23 cellular contexts compared by ENCODE assay signal in genomic region chr19:1109032-1109541, GRCh38. TPM values are rescaled to one million over a fixed set of nuclear protein-coding genes. Genes with fewer than 3 reads are reported as not detected.
DNase-seq lines count a peak whose midpoint lies in the region; ATAC-seq, FAIRE-seq and TF ChIP-seq lines count a peak whose summit lies in the region.
"Had no signal": no experiment of that assay in that cellular context is flagged by ENCODE, and none has a peak within 500 bp of the region (broad histone marks: within the 10 kb centered on the region; RNA-seq: fewer than 3 reads in every experiment).

No MANE protein-coding gene starts in this region.

- H2AFZ ChIP-seq in mammary epithelial cell (ENCODE audit: low read depth, low read length) (no peak overlapping the region), GM23248 (no peak overlapping the region), K562 (ENCODE audit: low read depth, low read length) (no peak overlapping the region)

- H3K27ac ChIP-seq in mammary epithelial cell (ENCODE audit: insufficient read depth, low read depth, low read length) (no peak overlapping the region), GM23248 (no peak overlapping the region), K562 (ENCODE audit: extremely low read depth, low read depth, low read length) (no peak overlapping the region), gastrocnemius medialis (peak overlapping the region in 3 of 4 donors; percentile 40 to 62 (median 48))
- H3K27ac ChIP-seq: KMS-11, SJSA1 had no signal

- dilution Hi-C loops in mammary epithelial cell (cut with HindIII; ENCODE audit: low sequenced_read_pairs), result no loop called here

- no peak overlapping the region for H3K4me3 Mint-ChIP-seq in MCF 10A (ENCODE audit: unreplicated experiment)
- H3K4me3 Mint-ChIP-seq in stimulated activated memory B cell treated with anti-CD40 and anti-IgM and Interleukin-4, amounts not matched to agents 10 μg/mL and 1 μg/mL and 100 μg/mL, for 72 hours, result no peak overlapping the region
- H3K4me3 Mint-ChIP-seq in activated T-cell treated with anti-CD3 and anti-CD28 coated beads, Interleukin-2, amount 50 U/mL, for 4 hours, result no peak overlapping the region
- H3K4me3 Mint-ChIP-seq: CD4-positive, CD25-positive, alpha-beta regulatory T cell; T-cell had no signal

- H3K36me3 Mint-ChIP-seq in MCF 10A (ENCODE audit: insufficient read depth, unreplicated experiment), result peaks cover 75% of the 10 kb centered on the region
- H3K36me3 Mint-ChIP-seq in stimulated activated memory B cell treated with anti-CD40 and anti-IgM and Interleukin-4, amounts not matched to agents 10 μg/mL and 1 μg/mL and 100 μg/mL, for 72 hours, result peaks cover 11% of the 10 kb centered on the region
- peaks cover 2% of the 10 kb centered on the region for H3K36me3 Mint-ChIP-seq in activated T-cell treated with anti-CD3 and anti-CD28 coated beads, Interleukin-2, amount 50 U/mL, for 4 hours (ENCODE audit: insufficient read depth)
- H3K36me3 Mint-ChIP-seq: CD4-positive, CD25-positive, alpha-beta regulatory T cell; T-cell had no signal

- TF ChIP-seq POLR2A in K562 (conservative IDR thresholded peaks at IDR 0.05) (no peak), gastrocnemius medialis (IDR thresholded peaks at IDR 0.05) (no peak)

- H4K20me1 ChIP-seq in mammary epithelial cell (ENCODE audit: insufficient read depth, low read length) (peaks cover 13% of the 10 kb centered on the region), GM23248 (ENCODE audit: insufficient read depth) (no peaks in the 10 kb centered on the region), K562 (replicated peaks; ENCODE audit: control insufficient read depth, insufficient read depth, low read length) (no peaks in the 10 kb centered on the region; the same call in 1 of the 2 replicates)

- H3F3A ChIP-seq in GM23248 (ENCODE audit: insufficient read depth), result 0 out of 2 replicates have a peak, but pooled peaks cover 7% of the 10 kb centered on the region

- BruUV-seq in MCF 10A (replicated peaks; lab: Mats Ljungman, UMichigan), result TSS peak; percentile 57
- no TSS peak for BruUV-seq in mammary epithelial cell (replicated peaks; lab: Mats Ljungman, UMichigan)
- no TSS peak for BruUV-seq in K562 (replicated peaks; lab: Mats Ljungman, UMichigan)

- no peak overlapping the region for H3K27ac Mint-ChIP-seq in MCF 10A (ENCODE audit: low read depth, unreplicated experiment)
- H3K27ac Mint-ChIP-seq in stimulated activated memory B cell treated with anti-CD40 and anti-IgM and Interleukin-4, amounts not matched to agents 10 μg/mL and 1 μg/mL and 100 μg/mL, for 72 hours, result no peak overlapping the region
- H3K27ac Mint-ChIP-seq: CD4-positive, CD25-positive, alpha-beta regulatory T cell had no signal

- H3K4me1 Mint-ChIP-seq in MCF 10A (ENCODE audit: insufficient read depth, unreplicated experiment), result no peaks in the 10 kb centered on the region
- H3K4me1 Mint-ChIP-seq in stimulated activated memory B cell treated with anti-CD40 and anti-IgM and Interleukin-4, amounts not matched to agents 10 μg/mL and 1 μg/mL and 100 μg/mL, for 72 hours, result peaks cover 12% of the 10 kb centered on the region
- H3K4me1 Mint-ChIP-seq in activated T-cell treated with anti-CD3 and anti-CD28 coated beads, Interleukin-2, amount 50 U/mL, for 4 hours (ENCODE audit: low read depth), result peaks cover 8% of the 10 kb centered on the region

- no peaks in the 10 kb centered on the region for H3K9me1 ChIP-seq in K562 (ENCODE audit: control insufficient read depth, insufficient read depth, low read length)

- ATAC-seq in K562, result no peak
- no peak for ATAC-seq in gastrocnemius medialis
- ATAC-seq in stimulated activated memory B cell treated with anti-CD40 and anti-IgM and Interleukin-4, amounts not matched to agents 10 μg/mL and 1 μg/mL and 100 μg/mL, for 72 hours, result no peak
- ATAC-seq in activated T-cell treated with anti-CD3 and anti-CD28 coated beads, Interleukin-2, amount 50 U/mL, for 4 hours, result no peak
- ATAC-seq: T-cell had no signal

- H3K9me2 ChIP-seq in GM23248 (ENCODE audit: insufficient read depth), result no peaks in the 10 kb centered on the region

- intact Hi-C loops in MCF 10A (cut with micrococcal nuclease) (no loop called here), mammary epithelial cell (cut with micrococcal nuclease) (no loop called here), K562 (cut with micrococcal nuclease) (no loop called here), gastrocnemius medialis (cut with DNase I; ENCODE audit: low total_unique reads) (loop anchor here (10.0 kb wide), 1 partner anchor 956 kb away; no protein-coding TSS in a partner anchor)

- H3K27me3 Mint-ChIP-seq in MCF 10A (ENCODE audit: insufficient read depth, unreplicated experiment), result no peaks in the 10 kb centered on the region
- no peaks in the 10 kb centered on the region for H3K27me3 Mint-ChIP-seq in stimulated activated memory B cell treated with anti-CD40 and anti-IgM and Interleukin-4, amounts not matched to agents 10 μg/mL and 1 μg/mL and 100 μg/mL, for 72 hours
- no peaks in the 10 kb centered on the region for H3K27me3 Mint-ChIP-seq in activated T-cell treated with anti-CD3 and anti-CD28 coated beads, Interleukin-2, amount 50 U/mL, for 4 hours (ENCODE audit: low read depth)
- H3K27me3 Mint-ChIP-seq: CD4-positive, CD25-positive, alpha-beta regulatory T cell; T-cell had no signal

- H3K4me2 ChIP-seq in mammary epithelial cell (ENCODE audit: insufficient read depth, low read depth, low read length), result no peak overlapping the region
- H3K4me2 ChIP-seq in GM23248 (ENCODE audit: unreplicated experiment), result no peak overlapping the region
- no peak overlapping the region for H3K4me2 ChIP-seq in K562 (ENCODE audit: insufficient read depth, low read length)
- H3K4me2 ChIP-seq: KMS-11 had no signal

- peaks cover 4% of the 10 kb centered on the region for H3K36me3 ChIP-seq in mammary epithelial cell (ENCODE audit: insufficient read depth, low read length)
- peaks cover 15% of the 10 kb centered on the region; the same call in 1 of the 2 replicates for H3K36me3 ChIP-seq in GM23248 (ENCODE audit: low read depth)
- H3K36me3 ChIP-seq in K562 (ENCODE audit: control insufficient read depth, insufficient read depth, low read length), result peaks cover 72% of the 10 kb centered on the region; the same call in 2 of the 3 replicates
- H3K36me3 ChIP-seq in gastrocnemius medialis, result peaks cover 0 to 22% of the 10 kb centered on the region in 2 donors

- no peak for TF ChIP-seq RAD21 in K562 (CRISPR knock-in tag; conservative IDR thresholded peaks at IDR 0.05 in 1 of 2, IDR thresholded peaks at IDR 0.05 in 1 of 2)

- no peak for TF ChIP-seq EP300 in K562 (IDR thresholded peaks at IDR 0.05; ENCODE audit: low read length)

- H3K9ac ChIP-seq in mammary epithelial cell (ENCODE audit: insufficient read depth, low read length) (no peak overlapping the region), GM23248 (no peak overlapping the region), K562 (ENCODE audit: insufficient read depth in 1 of 2, low read depth in 2 of 2, low read length in 2 of 2) (no peak overlapping the region)
- H3K9ac ChIP-seq: KMS-11 had no signal

- H3K79me2 ChIP-seq in mammary epithelial cell (ENCODE audit: insufficient read depth, low read length) (peaks cover 22% of the 10 kb centered on the region), GM23248 (ENCODE audit: insufficient read depth) (0 out of 2 replicates have a peak, but pooled peaks cover 5% of the 10 kb centered on the region), K562 (ENCODE audit: control insufficient read depth, insufficient read depth, low read length) (peaks cover 24% of the 10 kb centered on the region)

- POLR2A ChIA-PET in MCF 10A (lab: Yijun Ruan, JAX) (interaction anchor here (0.8 kb wide), 1 partner anchor 8 kb away, joined by 3 read pairs; no protein-coding TSS in a partner anchor), K562 (lab: Yijun Ruan, JAX) (no interaction called here)

- TF ChIP-seq CTCF in MCF 10A (IDR thresholded peaks at IDR 0.05; ENCODE audit: unreplicated experiment), result no peak
- TF ChIP-seq CTCF in mammary epithelial cell (conservative IDR thresholded peaks at IDR 0.05 in 1 of 2, IDR thresholded peaks at IDR 0.05 in 1 of 2; ENCODE audit: extremely low read depth in 1 of 2, insufficient read depth in 1 of 2, low read depth in 1 of 2, low read length in 2 of 2), result no peak
- no peak for TF ChIP-seq CTCF in K562 (IDR thresholded peaks at IDR 0.05 in 2 of 3, conservative IDR thresholded peaks at IDR 0.05 in 1 of 3; ENCODE audit: insufficient read depth in 2 of 3, low read depth in 1 of 3, low read length in 3 of 3)
- no peak for TF ChIP-seq CTCF in gastrocnemius medialis (IDR thresholded peaks at IDR 0.05 in 4 of 5, conservative IDR thresholded peaks at IDR 0.05 in 1 of 5)

- DNase-seq in MCF 10A (ENCODE audit: unreplicated experiment) (no peak), mammary epithelial cell (no peak), GM23248 (peak; percentile 28), K562 (ENCODE audit: extremely low read depth in 1 of 4, low spot score in 3 of 4) (no peak), gastrocnemius medialis (peak in 1 of 2 donors; percentile 46)
- DNase-seq in activated T-cell treated with anti-CD3 and anti-CD28 coated beads, Interleukin-2, amount 50 U/mL, for 4 hours, result no peak
- no peak for DNase-seq in effector CD4-positive, alpha-beta T cell
- DNase-seq: CD4-positive, CD25-positive, alpha-beta regulatory T cell; DMS153; NCI-H1092; NCI-H1417 treated with DMSO at 0.1 percent for 48 hours; NCI-H187; NCI-H2081 treated with DMSO at 0.1 percent for 48 hours; NCI-H2171; NCI-H226; NCI-H510A; Right ventricle myocardium superior; T-cell had no signal

- H3K27me3 ChIP-seq in mammary epithelial cell (ENCODE audit: insufficient read depth, low read length) (no peaks in the 10 kb centered on the region), GM23248 (replicated peaks; ENCODE audit: insufficient read depth) (no peaks in the 10 kb centered on the region), K562 (ENCODE audit: control insufficient read depth in 2 of 2, insufficient read depth in 2 of 2, low read length in 2 of 2) (no peaks in the 10 kb centered on the region), gastrocnemius medialis (no peaks in the 10 kb centered on the region)
- H3K27me3 ChIP-seq: SJSA1 had no signal

- no peak for FAIRE-seq in K562 (lab: Jason Lieb, UNC)
- FAIRE-seq: H54, HTR-8/SVneo had no signal

- CTCF ChIA-PET in MCF 10A (lab: Yijun Ruan, JAX), result no interaction called here
- CTCF ChIA-PET in mammary epithelial cell (lab: Charles Lee; ENCODE audit: low non-redundant PET), result no interaction called here
- CTCF ChIA-PET in K562 (lab: Yijun Ruan, JAX; ENCODE audit: low intra/inter-chr PET ratio), result no interaction called here

- H3K4me1 ChIP-seq in mammary epithelial cell (ENCODE audit: insufficient read depth, low read length) (peaks cover 22% of the 10 kb centered on the region), GM23248 (ENCODE audit: insufficient read depth) (no peaks in the 10 kb centered on the region), K562 (replicated peaks in 1 of 2; ENCODE audit: control insufficient read depth in 2 of 2, insufficient read depth in 2 of 2, low read length in 2 of 2) (peaks cover 9 to 92% of the 10 kb centered on the region in 2 experiments), gastrocnemius medialis (peaks cover 15 to 29% of the 10 kb centered on the region in 2 donors)

- WGBS in mammary epithelial cell (ENCODE audit: low coverage, missing lambda C conversion rate), result 93% methylated on average over 11 of the region's 47 CpGs
- 94% methylated on average over 15 to 33 of the region's 47 CpGs for WGBS in GM23248 (ENCODE audit: low coverage in 1 of 2, low lambda C conversion rate in 2 of 2, missing lambda C conversion rate in 2 of 2), 2 experiments
- 94% methylated on average over 9 of the region's 47 CpGs for WGBS in K562 (ENCODE audit: insufficient coverage, low coverage, missing lambda C conversion rate)

- no peaks in the 10 kb centered on the region for H3K9me3 Mint-ChIP-seq in MCF 10A (ENCODE audit: unreplicated experiment)
- H3K9me3 Mint-ChIP-seq in stimulated activated memory B cell treated with anti-CD40 and anti-IgM and Interleukin-4, amounts not matched to agents 10 μg/mL and 1 μg/mL and 100 μg/mL, for 72 hours, result no peaks in the 10 kb centered on the region
- no peaks in the 10 kb centered on the region for H3K9me3 Mint-ChIP-seq in activated T-cell treated with anti-CD3 and anti-CD28 coated beads, Interleukin-2, amount 50 U/mL, for 4 hours
- H3K9me3 Mint-ChIP-seq: T-cell had no signal

- no peaks in the 10 kb centered on the region for H3K9me3 ChIP-seq in mammary epithelial cell (replicated peaks; ENCODE audit: insufficient read depth, low read length)
- H3K9me3 ChIP-seq in GM23248 (ENCODE audit: low read depth), result no peaks in the 10 kb centered on the region
- no peaks in the 10 kb centered on the region for H3K9me3 ChIP-seq in K562 (replicated peaks; ENCODE audit: control insufficient read depth, insufficient read depth, low read depth, low read length)
- H3K9me3 ChIP-seq in gastrocnemius medialis, result no peaks in the 10 kb centered on the region
- H3K9me3 ChIP-seq: SJSA1 had no signal

- in situ Hi-C loops in mammary epithelial cell (cut with MboI; ENCODE audit: low sequenced_read_pairs in 2 of 2), result loop anchor here in 1 of 2 donors (5.0 kb wide), 1 partner anchor 93 kb away; no protein-coding TSS in a partner anchor
- in situ Hi-C loops in GM23248 (cut with MboI), result no loop called here
- in situ Hi-C loops in K562 (cut with MboI), result no loop called here
- in situ Hi-C loops in gastrocnemius medialis (cut with MboI; ENCODE audit: low sequenced_read_pairs in 4 of 4), result no loop called here

- H3K4me3 ChIP-seq in mammary epithelial cell (replicated peaks in 1 of 3; ENCODE audit: insufficient read depth in 1 of 3, low read depth in 2 of 3, low read length in 3 of 3), result no peak overlapping the region
- no peak overlapping the region for H3K4me3 ChIP-seq in GM23248
- H3K4me3 ChIP-seq in K562, result no peak overlapping the region
- H3K4me3 ChIP-seq in gastrocnemius medialis, result no peak overlapping the region
- H3K4me3 ChIP-seq: SJSA1 had no signal

RNA-seq across cellular contexts. Expression of gene GPX4, which starts 5.3 kb away (rescaled TPM):
- total RNA-seq in MCF 10A (2022), result 179 and 191 TPM in 2 replicates
- total RNA-seq in mammary epithelial cell, result 100 to 1,000 TPM; 154 to 216 TPM
- 357 TPM for polyA plus RNA-seq in mammary epithelial cell
- 97.5 TPM for polyA minus RNA-seq in mammary epithelial cell
- 298 and 323 TPM in 2 replicates for total RNA-seq in GM23248 (2014; rRNA removed; shearing (Covaris generic))
- polyA plus RNA-seq in GM23248 (2016; fragmentation: Nextera tagmentation; extraction: Ambion mirVana), result 601 and 607 TPM in 2 replicates
- 61.5 and 154 TPM in 2 replicates for total RNA-seq in K562 (2011; cell fraction: chromatin; rRNA removed; ENCODE audit: low replicate concordance)
- 171 and 189 TPM in 2 replicates for total RNA-seq in K562 (2011; cell fraction: nucleolus; rRNA removed)
- total RNA-seq in K562 (2011; cell fraction: nucleoplasm; rRNA removed), result 129 and 161 TPM in 2 replicates
- 639 and 643 TPM in 2 replicates for total RNA-seq in K562 (2014; rRNA removed)
- 131 and 209 TPM in 2 replicates for total RNA-seq in K562 (2014; rRNA removed; fragmentation: Illumina TruSeq; extraction: Trizol)
- 349 and 395 TPM in 2 replicates for total RNA-seq in K562 (2015; rRNA removed; fragmentation: Illumina TruSeq; extraction: Trizol)
- 383 and 392 TPM in 2 replicates for total RNA-seq in K562 (2021)
- 223 and 286 TPM in 2 replicates for polyA plus RNA-seq in K562 (2011; rRNA removed)
- 531 and 777 TPM in 2 replicates for polyA plus RNA-seq in K562 (2011; cell fraction: cytosol; rRNA removed)
- polyA plus RNA-seq in K562 (2011; cell fraction: nucleus; rRNA removed), result 389 and 485 TPM in 2 replicates
- 659 and 746 TPM in 2 replicates for polyA plus RNA-seq in K562 (2012)
- polyA plus RNA-seq in K562 (2014; fragmentation: Illumina TruSeq; extraction: Trizol), result 434 and 536 TPM in 2 replicates
- polyA plus RNA-seq in K562 (2014; fragmentation: Nextera tagmentation; extraction: Ambion mirVana), result 100 to 1,000 TPM in 1 of 2 experiments, 10 to 100 TPM in 1; 61.4 to 125 TPM
- 661 and 856 TPM in 2 replicates for polyA plus RNA-seq in K562 (2014; rRNA removed)
- 117 and 134 TPM in 2 replicates for polyA minus RNA-seq in K562 (2011; rRNA and poly(A)+ RNA removed)
- 191 and 300 TPM in 2 replicates for polyA minus RNA-seq in K562 (2011; cell fraction: cytosol; rRNA and poly(A)+ RNA removed)
- 54.3 and 64.1 TPM in 2 replicates for polyA minus RNA-seq in K562 (2011; cell fraction: nucleus; rRNA and poly(A)+ RNA removed)
- 100 to 1,000 TPM; 616 to 907 (median 819) TPM for total RNA-seq in gastrocnemius medialis
- total RNA-seq in activated T-cell treated with anti-CD3 and anti-CD28 coated beads, Interleukin-2, amount 50 U/mL, for 4 hours, result 100 to 1,000 TPM; 148 to 165 (median 162) TPM

RNA-seq across cellular contexts. Expression of gene POLR2E, which starts 13.9 kb away (rescaled TPM):
- total RNA-seq in MCF 10A (2022) (184 and 201 TPM in 2 replicates), mammary epithelial cell (100 to 1,000 TPM in 1 of 2 donors, 10 to 100 TPM in 1; 63.7 to 233 TPM), K562 (2014; rRNA removed) (297 and 441 TPM in 2 replicates), K562 (2014; rRNA removed; fragmentation: Illumina TruSeq; extraction: Trizol) (40.2 and 78.0 TPM in 2 replicates), K562 (2015; rRNA removed; fragmentation: Illumina TruSeq; extraction: Trizol) (141 and 144 TPM in 2 replicates), K562 (2021) (328 and 351 TPM in 2 replicates), gastrocnemius medialis (100 to 1,000 TPM; 118 to 263 (median 228) TPM)
- polyA plus RNA-seq in mammary epithelial cell (258 TPM), GM23248 (2016; fragmentation: Nextera tagmentation; extraction: Ambion mirVana) (336 and 347 TPM in 2 replicates), K562 (2011; rRNA removed) (244 and 334 TPM in 2 replicates), K562 (2014; fragmentation: Illumina TruSeq; extraction: Trizol) (267 and 448 TPM in 2 replicates), K562 (2014; fragmentation: Nextera tagmentation; extraction: Ambion mirVana) (10 to 100 TPM in 1 of 2 experiments, 1 to 10 TPM in 1; 3.4 to 32.5 TPM), K562 (2014; rRNA removed) (413 and 438 TPM in 2 replicates)
- polyA minus RNA-seq in mammary epithelial cell, result 118 TPM
- total RNA-seq in GM23248 (2014; rRNA removed; shearing (Covaris generic)), result 172 and 233 TPM in 2 replicates
- 38.2 and 129 TPM in 2 replicates for total RNA-seq in K562 (2011; cell fraction: chromatin; rRNA removed; ENCODE audit: low replicate concordance)
- total RNA-seq in K562 (2011; cell fraction: nucleolus; rRNA removed), result 126 and 135 TPM in 2 replicates
- total RNA-seq in K562 (2011; cell fraction: nucleoplasm; rRNA removed), result 74.1 and 78.7 TPM in 2 replicates
- polyA plus RNA-seq in K562 (2011; cell fraction: cytosol; rRNA removed), result 305 and 616 TPM in 2 replicates
- 112 and 143 TPM in 2 replicates for polyA plus RNA-seq in K562 (2011; cell fraction: nucleus; rRNA removed)
- 291 and 445 TPM in 2 replicates for polyA plus RNA-seq in K562 (2012)
- polyA minus RNA-seq in K562 (2011; rRNA and poly(A)+ RNA removed), result 36.0 and 77.6 TPM in 2 replicates
- 127 and 173 TPM in 2 replicates for polyA minus RNA-seq in K562 (2011; cell fraction: cytosol; rRNA and poly(A)+ RNA removed)
- polyA minus RNA-seq in K562 (2011; cell fraction: nucleus; rRNA and poly(A)+ RNA removed), result 45.4 and 50.5 TPM in 2 replicates
- total RNA-seq in activated T-cell treated with anti-CD3 and anti-CD28 coated beads, Interleukin-2, amount 50 U/mL, for 4 hours, result 100 to 1,000 TPM; 303 to 380 (median 323) TPM

RNA-seq across cellular contexts. Expression of gene ARHGAP45, which starts 42.1 kb away (rescaled TPM):
- total RNA-seq in MCF 10A (2022), result 11.9 and 15.3 TPM in 2 replicates
- 1 to 10 TPM in 1 of 2 donors, under 1 TPM in 1; 0.94 to 6.0 TPM for total RNA-seq in mammary epithelial cell
- 1.3 TPM for polyA plus RNA-seq in mammary epithelial cell
- 0.10 TPM for polyA minus RNA-seq in mammary epithelial cell
- total RNA-seq in GM23248 (2014; rRNA removed; shearing (Covaris generic)), result 1.5 and 6.3 TPM in 2 replicates
- 3.2 and 3.5 TPM in 2 replicates for polyA plus RNA-seq in GM23248 (2016; fragmentation: Nextera tagmentation; extraction: Ambion mirVana)
- total RNA-seq in K562 (2011; cell fraction: chromatin; rRNA removed; ENCODE audit: low replicate concordance), result 25.6 and 81.0 TPM in 2 replicates
- total RNA-seq in K562 (2011; cell fraction: nucleolus; rRNA removed), result 39.0 and 49.5 TPM in 2 replicates
- total RNA-seq in K562 (2011; cell fraction: nucleoplasm; rRNA removed), result 22.7 and 24.1 TPM in 2 replicates
- 22.1 and 31.1 TPM in 2 replicates for total RNA-seq in K562 (2014; rRNA removed)
- total RNA-seq in K562 (2014; rRNA removed; fragmentation: Illumina TruSeq; extraction: Trizol), result 1.0 and 1.8 TPM in 2 replicates
- 4.2 and 6.0 TPM in 2 replicates for total RNA-seq in K562 (2015; rRNA removed; fragmentation: Illumina TruSeq; extraction: Trizol)
- total RNA-seq in K562 (2021), result 18.0 and 19.9 TPM in 2 replicates
- 4.4 and 7.6 TPM in 2 replicates for polyA plus RNA-seq in K562 (2011; rRNA removed)
- polyA plus RNA-seq in K562 (2011; cell fraction: cytosol; rRNA removed), result 5.6 and 12.6 TPM in 2 replicates
- polyA plus RNA-seq in K562 (2011; cell fraction: nucleus; rRNA removed), result 17.8 and 38.7 TPM in 2 replicates
- 15.0 and 15.2 TPM in 2 replicates for polyA plus RNA-seq in K562 (2012)
- 1.9 and 6.9 TPM in 2 replicates for polyA plus RNA-seq in K562 (2014; fragmentation: Illumina TruSeq; extraction: Trizol)
- polyA plus RNA-seq in K562 (2014; fragmentation: Nextera tagmentation; extraction: Ambion mirVana), result under 1 TPM; 0.08 to 0.63 TPM
- 16.3 and 20.2 TPM in 2 replicates for polyA plus RNA-seq in K562 (2014; rRNA removed)
- polyA minus RNA-seq in K562 (2011; rRNA and poly(A)+ RNA removed), result 1.7 and 2.0 TPM in 2 replicates
- 6.2 and 8.5 TPM in 2 replicates for polyA minus RNA-seq in K562 (2011; cell fraction: cytosol; rRNA and poly(A)+ RNA removed)
- polyA minus RNA-seq in K562 (2011; cell fraction: nucleus; rRNA and poly(A)+ RNA removed), result 5.5 and 6.6 TPM in 2 replicates
- 1 to 10 TPM in 3 of 4 donors, under 1 TPM in 1; 0.83 to 7.6 (median 3.4) TPM for total RNA-seq in gastrocnemius medialis
- 100 to 1,000 TPM; 128 to 133 (median 133) TPM for total RNA-seq in activated T-cell treated with anti-CD3 and anti-CD28 coated beads, Interleukin-2, amount 50 U/mL, for 4 hours

Comparison
In these comparisons a context has a peak if more than half of its experiments do, and no peak if none do; other contexts are left out.
1. H3K27ac ChIP-seq: peak in gastrocnemius medialis (3 of 4); none in mammary epithelial cell (single experiment), GM23248 (single experiment) and K562 (single experiment).